Comparison of ENCODE assay signal across 10 cellular contexts in the genomic region with DNA sequence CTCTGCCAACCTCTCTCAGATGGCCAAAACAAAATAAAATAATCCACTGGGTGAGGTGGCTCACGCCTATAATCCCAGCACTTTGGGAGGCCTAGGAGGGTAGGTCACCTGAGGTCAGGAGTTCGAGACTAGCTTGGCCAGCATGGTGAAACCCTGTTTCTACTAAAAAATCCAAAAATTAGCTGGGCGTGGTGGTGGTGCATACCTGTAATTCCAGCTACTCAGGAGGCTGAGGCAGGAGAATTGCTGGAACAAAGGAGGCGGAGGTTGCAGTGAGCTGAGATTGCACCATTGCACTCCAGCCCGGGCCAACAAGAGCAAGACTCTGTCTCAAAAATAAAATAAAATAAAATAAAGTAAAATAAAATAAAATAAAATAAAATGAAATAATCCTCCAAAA. TPM values are rescaled to one million over a fixed set of nuclear protein-coding genes. Genes with fewer than 3 reads are reported as not detected.
A peak's percentile ranks its signal among the peaks of the same experiment; 100 is the strongest.
DNase-seq lines count a peak whose midpoint lies in the region; ATAC-seq and TF ChIP-seq lines count a peak whose summit lies in the region.
"Not testable (repeated sequence)": the region's sequence is repeated elsewhere in the genome, so short reads cannot be mapped to it uniquely, and the experiment has no call there.
"Had no signal": no experiment of that assay in that cellular context is flagged by ENCODE, and none has a peak within 500 bp of the region (broad histone marks: within the 10 kb centered on the region; RNA-seq: fewer than 3 reads in every experiment).

No MANE protein-coding gene starts in this region.

- DNase-seq in Caco-2; Calu3; WTC11 (ENCODE audit: low spot score); natural killer cell: not testable (repeated sequence)
- peak; percentile 73 to 89 for DNase-seq in trophoblast cell

- H3K4me1 ChIP-seq in Caco-2 (peaks cover 31% of the 10 kb centered on the region), neutrophil (ENCODE audit: control insufficient read depth in 1 of 2, insufficient read depth in 1 of 2, low read depth in 1 of 2, low read length in 1 of 2) (peaks cover 90 to 94% of the 10 kb centered on the region in 2 experiments), trophoblast cell (ENCODE audit: control insufficient read depth in 1 of 2, insufficient read depth in 2 of 2, low read length in 2 of 2) (peaks cover 14 to 22% of the 10 kb centered on the region in 2 experiments)

- H3K9me3 ChIP-seq in Caco-2; neutrophil; trophoblast cell (ENCODE audit: insufficient read depth, low read depth, low read length): not testable (repeated sequence)

- H3K23ac ChIP-seq in trophoblast cell (ENCODE audit: low read length): not testable (repeated sequence)

- TF ChIP-seq CTCF in Caco-2 (IDR thresholded peaks at IDR 0.05; ENCODE audit: insufficient read depth in 1 of 2, low read depth in 1 of 2, low read length in 1 of 2, severe bottlenecking in 1 of 2, unreplicated experiment in 1 of 2); Calu3 (IDR thresholded peaks at IDR 0.05; ENCODE audit: unreplicated experiment); WTC11 (IDR thresholded peaks at IDR 0.05); natural killer cell (IDR thresholded peaks at IDR 0.05); neutrophil (IDR thresholded peaks at IDR 0.05): not testable (repeated sequence)

- not testable (repeated sequence) for H2AFZ ChIP-seq in trophoblast cell (ENCODE audit: insufficient read depth, low read length, poor library complexity)

- CTCF ChIA-PET in Caco-2 (lab: Charles Lee); Calu3 (lab: Charles Lee): not testable (repeated sequence)
- CTCF ChIA-PET in WTC11 (lab: Charles Lee): interaction anchor here (0.6 kb wide), 1 partner anchor 228 kb away, joined by 3 read pairs; no protein-coding TSS in a partner anchor

- H3K14ac ChIP-seq in trophoblast cell (ENCODE audit: low read length): not testable (repeated sequence)

- H3K27ac ChIP-seq in neutrophil (peak overlapping the region; percentile 97), trophoblast cell (ENCODE audit: low read depth, low read length) (peak overlapping the region; percentile 51)

- H2BK5ac ChIP-seq in trophoblast cell (ENCODE audit: low read depth, low read length, poor library complexity): peak overlapping the region; percentile 68

- peak overlapping the region; percentile 22 for H4K91ac ChIP-seq in trophoblast cell (ENCODE audit: low read depth, low read length)

- not testable (repeated sequence) for H3K4me3 Mint-ChIP-seq in Caco-2 (ENCODE audit: unreplicated experiment); Calu3 (ENCODE audit: low read depth, unreplicated experiment); WTC11; dendritic cell treated with granulocyte-macrophage colony-stimulating factor and Interleukin-4, amounts not matched to agents 40 ng/mL and 50 ng/mL, for 4 days; natural killer cell

- not testable (repeated sequence) for H4K12ac ChIP-seq in trophoblast cell (ENCODE audit: low read depth, low read length)

- not testable (repeated sequence) for H3K9ac ChIP-seq in trophoblast cell (ENCODE audit: low read length)

- POLR2A ChIA-PET in Caco-2 (lab: Charles Lee); WTC11 (lab: Charles Lee): not testable (repeated sequence)

- H3K36me3 Mint-ChIP-seq in Caco-2 (ENCODE audit: insufficient read depth, unreplicated experiment); WTC11; natural killer cell: not testable (repeated sequence)
- peaks cover 20% of the 10 kb centered on the region for H3K36me3 Mint-ChIP-seq in Calu3 (ENCODE audit: insufficient read depth, unreplicated experiment)
- peaks cover 25% of the 10 kb centered on the region for H3K36me3 Mint-ChIP-seq in dendritic cell treated with granulocyte-macrophage colony-stimulating factor and Interleukin-4, amounts not matched to agents 40 ng/mL and 50 ng/mL, for 4 days (ENCODE audit: low read depth)

- intact Hi-C loops in Caco-2 (cut with micrococcal nuclease; ENCODE audit: unreplicated experiment); Calu3 (cut with micrococcal nuclease; ENCODE audit: unreplicated experiment); dendritic cell treated with granulocyte-macrophage colony-stimulating factor and Interleukin-4, amounts not matched to agents 40 ng/mL and 50 ng/mL, for 4 days (cut with micrococcal nuclease); natural killer cell (cut with micrococcal nuclease): not testable (repeated sequence)

- H3K27ac Mint-ChIP-seq in Caco-2 (ENCODE audit: unreplicated experiment): peak overlapping the region; percentile 56
- H3K27ac Mint-ChIP-seq in Calu3 (ENCODE audit: unreplicated experiment): peak overlapping the region; percentile 43
- H3K27ac Mint-ChIP-seq in WTC11: not testable (repeated sequence)
- peak overlapping the region; percentile 25 for H3K27ac Mint-ChIP-seq in dendritic cell treated with granulocyte-macrophage colony-stimulating factor and Interleukin-4, amounts not matched to agents 40 ng/mL and 50 ng/mL, for 4 days
- H3K27ac Mint-ChIP-seq in natural killer cell: peak overlapping the region; percentile 16 to 29

- H3K9me3 Mint-ChIP-seq in Caco-2 (ENCODE audit: unreplicated experiment); Calu3 (ENCODE audit: low read depth, unreplicated experiment); WTC11; dendritic cell treated with granulocyte-macrophage colony-stimulating factor and Interleukin-4, amounts not matched to agents 40 ng/mL and 50 ng/mL, for 4 days; natural killer cell: not testable (repeated sequence)

- H3K36me3 ChIP-seq in Caco-2 (ENCODE audit: control insufficient read depth, insufficient read depth, low read length); neutrophil; trophoblast cell (ENCODE audit: control insufficient read depth in 1 of 2, insufficient read depth in 2 of 2, low read length in 2 of 2): not testable (repeated sequence)

- H2AK5ac ChIP-seq in trophoblast cell (ENCODE audit: low read length): not testable (repeated sequence)

- H3K18ac ChIP-seq in trophoblast cell (ENCODE audit: low read length): not testable (repeated sequence)

- no CpG with 5 or more reads among the region's 5 CpGs for WGBS in trophoblast cell (ENCODE audit: extremely low coverage, insufficient coverage, insufficient read length)

- H3K4me2 ChIP-seq in trophoblast cell (ENCODE audit: low read length): not testable (repeated sequence)

- peak overlapping the region; percentile 11 for H2BK12ac ChIP-seq in trophoblast cell (ENCODE audit: low read length)

- not testable (repeated sequence) for H3K4me3 ChIP-seq in Caco-2 (ENCODE audit: low read depth, low read length); neutrophil (ENCODE audit: low read depth in 1 of 2, low read length in 1 of 2); trophoblast cell (ENCODE audit: low read depth, low read length)

- not testable (repeated sequence) for H3K27me3 ChIP-seq in Caco-2 (replicated peaks; ENCODE audit: control insufficient read depth, insufficient read depth, low read length); neutrophil; trophoblast cell (ENCODE audit: insufficient read depth, low read length)

- H3K4me1 Mint-ChIP-seq in Caco-2 (ENCODE audit: low read depth, unreplicated experiment) (peaks cover 22% of the 10 kb centered on the region), Calu3 (ENCODE audit: low read depth, unreplicated experiment) (peaks cover 50% of the 10 kb centered on the region), natural killer cell (peaks cover 55 to 60% of the 10 kb centered on the region in 2 donors)
- not testable (repeated sequence) for H3K4me1 Mint-ChIP-seq in WTC11
- H3K4me1 Mint-ChIP-seq in dendritic cell treated with granulocyte-macrophage colony-stimulating factor and Interleukin-4, amounts not matched to agents 40 ng/mL and 50 ng/mL, for 4 days (ENCODE audit: low read depth): peaks cover 67% of the 10 kb centered on the region

- not testable (repeated sequence) for H4K8ac ChIP-seq in trophoblast cell (ENCODE audit: low read depth, low read length)

- H3K27me3 Mint-ChIP-seq in Caco-2 (ENCODE audit: insufficient read depth, unreplicated experiment); Calu3 (ENCODE audit: unreplicated experiment); WTC11 (ENCODE audit: low read depth); dendritic cell treated with granulocyte-macrophage colony-stimulating factor and Interleukin-4, amounts not matched to agents 40 ng/mL and 50 ng/mL, for 4 days; natural killer cell (ENCODE audit: low read depth in 2 of 2): not testable (repeated sequence)

- peaks cover 15% of the 10 kb centered on the region for H3K79me1 ChIP-seq in trophoblast cell (ENCODE audit: low read length)

- H2BK120ac ChIP-seq in trophoblast cell (ENCODE audit: insufficient read depth, low read length, poor library complexity): peak overlapping the region; percentile 72

- BruUV-seq in Caco-2 (replicated peaks; lab: Mats Ljungman, UMichigan); Calu3 (replicated peaks; lab: Mats Ljungman, UMichigan): not testable (repeated sequence)

- not testable (repeated sequence) for H3K79me2 ChIP-seq in trophoblast cell (ENCODE audit: control insufficient read depth, insufficient read depth, low read length, poor library complexity)

- ATAC-seq in WTC11, natural killer cell: not testable (repeated sequence)

- not testable (repeated sequence) for H3K4ac ChIP-seq in trophoblast cell (ENCODE audit: low read depth, low read length)

TF ChIP-seq in WTC11, 78 proteins besides CTCF, POLR2A, EP300 and RAD21:
- peak; percentile 48; the same call in 1 of the 2 replicates for TF ChIP-seq HMGA2 (CRISPR knock-in tag; IDR thresholded peaks at IDR 0.05)

RNA-seq across cellular contexts. Expression of a gene that starts 2.3 kb away (rescaled TPM):
- total RNA-seq in Caco-2 (2022) (0.60 and 1.3 TPM in 2 replicates), Calu3 (2022) (30.8 and 42.8 TPM in 2 replicates), WTC11 (2021) (0.27 to 0.71 TPM (median 0.52 TPM) in 3 replicates), natural killer cell (100 to 1,000 TPM; 277 to 340 (median 295) TPM)
- 58.3 and 63.0 TPM in 2 replicates for polyA plus RNA-seq in trophoblast cell (2013)
- total RNA-seq: A673, Daoy, G401 had no signal

Comparison
In these comparisons a context has a peak if more than half of its experiments do, and no peak if none do; other contexts are left out.
1. RNA of a gene that starts 2.3 kb away (total RNA-seq): 277 to 340 TPM in natural killer cell and 30.8 to 42.8 TPM in Calu3; 0.60 to 1.3 TPM in Caco-2 and 0.27 to 0.71 TPM in WTC11; every median in the first group is over 10 times any median in the second.